ENCODE assay signal across 20 cellular contexts in genomic region chr12:59405992-59406391, GRCh38.
"Had no signal": no experiment of that assay in that cellular context is flagged by ENCODE, and none has a peak within 500 bp of the region (broad histone marks: within the 10 kb centered on the region; RNA-seq: fewer than 3 reads in every experiment).

No MANE protein-coding gene starts in this region.

- DNase-seq: activated CD4-positive, alpha-beta T cell treated with anti-CD3 and anti-CD28 coated beads, Interleukin-2, amount 50 U/mL, for 1 hour; activated CD4-positive, CD25-positive, alpha-beta regulatory T cell; activated effector memory CD4-positive, alpha-beta T cell treated with anti-CD3 and anti-CD28 coated beads, Interleukin-2, amount 50 U/mL, for 16 hours; central memory CD4-positive, alpha-beta T cell; effector CD4-positive, alpha-beta T cell; foreskin fibroblast; glutamatergic neuron; hypothalamus; left ventricle myocardium inferior; mucosa of descending colon; naive thymus-derived CD4-positive, alpha-beta T cell; stimulated activated CD4-positive, alpha-beta T cell treated with anti-CD3 and anti-CD28 coated beads, Interleukin-12 subunit alpha, Interleukin-12 subunit beta, amount 100 ng/mL, for 4 hours; stimulated activated CD4-positive, alpha-beta T cell treated with anti-CD3 and anti-CD28 coated beads, Interleukin-2, amount 100 ng/mL, for 24 hours; substantia nigra; transverse colon had no signal

- H3K4me1 Mint-ChIP-seq: memory B cell had no signal

- H3K4me3 Mint-ChIP-seq: activated naive CD8-positive, alpha-beta T cell; brain; memory B cell; naive thymus-derived CD4-positive, alpha-beta T cell had no signal

- H3K9ac ChIP-seq: parathyroid adenoma had no signal

- H3K36me3 ChIP-seq: left ventricle myocardium inferior, transverse colon had no signal

- H3K79me2 ChIP-seq: parathyroid adenoma had no signal

- H3K27ac ChIP-seq: coronary artery, left ventricle myocardium inferior, parathyroid adenoma, transverse colon had no signal

- H3K4me1 ChIP-seq: left ventricle myocardium inferior, parathyroid adenoma had no signal

- H3K36me3 Mint-ChIP-seq: activated naive CD8-positive, alpha-beta T cell; brain; memory B cell; naive thymus-derived CD4-positive, alpha-beta T cell had no signal

- H3K9me3 Mint-ChIP-seq: brain; memory B cell; naive thymus-derived CD4-positive, alpha-beta T cell had no signal

- H3K4me3 ChIP-seq: coronary artery, left ventricle myocardium inferior, mucosa of descending colon, transverse colon had no signal

- H3K27ac Mint-ChIP-seq: activated naive CD8-positive, alpha-beta T cell; brain; memory B cell; naive thymus-derived CD4-positive, alpha-beta T cell had no signal

- H2AFZ ChIP-seq: parathyroid adenoma had no signal

- ATAC-seq: mucosa of descending colon; naive thymus-derived CD4-positive, alpha-beta T cell had no signal

- H3K27me3 ChIP-seq: transverse colon had no signal

- H3K9me3 ChIP-seq: left ventricle myocardium inferior, mucosa of descending colon, transverse colon had no signal
